In the genomic region with DNA sequence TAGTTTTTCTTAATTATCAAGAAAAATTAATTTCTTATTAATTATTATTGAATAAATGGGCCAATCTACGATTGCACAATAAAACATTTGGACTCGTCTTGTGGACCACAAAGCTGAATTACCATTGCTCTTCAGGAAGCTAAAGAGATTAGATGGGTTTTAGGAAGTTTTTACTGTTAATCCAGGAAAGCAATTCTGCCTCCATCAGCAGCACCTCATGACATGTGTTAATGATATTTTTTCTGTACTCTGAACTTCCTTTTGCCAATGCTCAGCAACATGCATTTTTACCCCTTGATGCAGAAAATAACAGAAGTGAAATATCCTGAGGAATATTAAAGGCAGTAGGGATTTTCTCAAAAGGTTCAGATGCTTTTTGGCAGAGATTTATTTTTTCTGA, we compare ENCODE assay signal across 2 cellular contexts.
TF ChIP-seq lines count a peak whose summit lies in the region.

No MANE protein-coding gene starts in this region.

TF ChIP-seq in K562, 482 proteins besides CTCF, POLR2A, EP300 and RAD21:
- TF ChIP-seq CBX8 (IDR thresholded peaks at IDR 0.05; ENCODE audit: borderline replicate concordance, extremely low read depth, low read depth, low read length, poor library complexity, severe bottlenecking) (no peak), CEBPG (CRISPR knock-in tag; IDR thresholded peaks at IDR 0.05) (no peak), CEBPG (tag; conservative IDR thresholded peaks at IDR 0.05 in 1 of 2, IDR thresholded peaks at IDR 0.05 in 1 of 2) (0 out of 4 replicates have a peak, but pooled peaks have one; percentile 18 to 31), CEBPB (tag; IDR thresholded peaks at IDR 0.05) (peak; percentile 43; the same call in 1 of the 2 replicates)

TF ChIP-seq in HepG2, 621 proteins besides CTCF, POLR2A, EP300 and RAD21:
- TF ChIP-seq ZNF83 (CRISPR knock-in tag; IDR thresholded peaks at IDR 0.05; ENCODE audit: borderline replicate concordance), result no peak
- TF ChIP-seq ZNF776 (CRISPR knock-in tag; IDR thresholded peaks at IDR 0.05), result no peak
- TF ChIP-seq SMAD3 (CRISPR knock-in tag; IDR thresholded peaks at IDR 0.05), result no peak
- no peak for TF ChIP-seq CBFB (CRISPR knock-in tag; IDR thresholded peaks at IDR 0.05)
- 0 out of 2 replicates have a peak, but pooled peaks have one; percentile 8 for TF ChIP-seq CEBPB (IDR thresholded peaks at IDR 0.05; ENCODE audit: borderline replicate concordance, low read depth, low read length)
TF ChIP-seq in HepG2: peak in this region for 1.
